In the genomic region with DNA sequence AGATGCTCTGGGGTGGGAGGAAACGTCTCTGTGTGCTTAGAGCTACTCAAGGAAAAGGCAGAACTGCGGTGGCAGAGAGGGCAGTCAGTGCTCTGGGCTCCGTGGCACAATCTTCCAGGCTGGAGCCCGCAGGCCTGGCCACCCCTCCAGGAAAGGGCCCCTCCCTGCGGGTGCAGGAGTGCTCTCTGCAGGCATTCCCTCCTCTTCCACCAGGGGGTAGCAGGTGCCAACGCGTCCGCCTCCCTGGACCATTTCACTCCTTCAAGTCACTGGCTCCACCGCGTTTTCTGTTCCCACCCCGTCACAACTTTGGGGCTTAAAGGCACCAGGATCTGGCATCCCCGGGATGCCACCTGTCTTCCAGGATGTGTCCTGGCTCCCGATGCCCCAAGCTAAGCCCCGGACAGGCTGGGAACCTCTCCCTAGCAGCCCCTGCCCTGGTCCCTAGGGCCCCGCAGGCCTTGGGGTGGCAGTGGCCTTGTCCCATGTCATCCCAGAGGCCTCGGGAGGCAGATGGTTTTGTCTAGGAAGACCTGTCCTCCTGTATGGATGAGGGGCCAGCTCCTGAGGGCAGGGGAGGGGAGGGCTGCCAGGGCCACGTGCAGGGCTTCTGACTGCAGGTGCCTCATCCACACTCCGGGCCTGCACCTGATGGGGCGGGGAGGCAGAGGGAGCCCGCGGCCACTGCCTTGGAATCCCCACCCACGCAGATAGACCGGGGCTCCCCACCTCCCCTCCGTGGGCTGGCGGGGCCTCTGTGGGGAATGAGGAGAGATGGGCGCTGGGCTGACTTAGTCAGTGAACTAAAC, we compare ENCODE assay signal across 8 cellular contexts. TPM values are rescaled to one million over a fixed set of nuclear protein-coding genes. Genes with fewer than 3 reads are reported as not detected.
DNase-seq lines count a peak whose midpoint lies in the region; ATAC-seq and TF ChIP-seq lines count a peak whose summit lies in the region.

No MANE protein-coding gene starts in this region.

- H3K4me3 ChIP-seq in Karpas-422 (ENCODE audit: low read length) (no peak overlapping the region), mammary epithelial cell (replicated peaks in 1 of 3; ENCODE audit: insufficient read depth in 1 of 3, low read depth in 2 of 3, low read length in 3 of 3) (no peak overlapping the region), neural progenitor cell (no peak overlapping the region), aorta (ENCODE audit: low read length in 2 of 2) (no peak overlapping the region)

- 45% methylated on average over 17 of the region's 26 CpGs for WGBS in mammary epithelial cell (ENCODE audit: low coverage, missing lambda C conversion rate)
- WGBS in aorta, 2 donors = 80 to 86% methylated on average over 26 of the region's 26 CpGs

- H3K27me3 Mint-ChIP-seq in neural progenitor cell (ENCODE audit: insufficient read depth, low read depth) = peaks cover 13% of the 10 kb centered on the region

- H3K4me3 Mint-ChIP-seq in neural progenitor cell = no peak overlapping the region

- no peak overlapping the region for H2AFZ ChIP-seq in Karpas-422 (ENCODE audit: low read length)
- no peak overlapping the region for H2AFZ ChIP-seq in mammary epithelial cell (ENCODE audit: low read depth, low read length)
- no peak overlapping the region for H2AFZ ChIP-seq in neural progenitor cell (replicated peaks)

- H3K36me3 ChIP-seq in Karpas-422 (ENCODE audit: insufficient read depth, low read length) = no peaks in the 10 kb centered on the region
- H3K36me3 ChIP-seq in mammary epithelial cell (ENCODE audit: insufficient read depth, low read length) = no peaks in the 10 kb centered on the region
- no peaks in the 10 kb centered on the region for H3K36me3 ChIP-seq in neural progenitor cell
- no peaks in the 10 kb centered on the region for H3K36me3 ChIP-seq in aorta (ENCODE audit: control insufficient read depth in 1 of 2, insufficient read depth in 2 of 2, low read length in 1 of 2)

- no peaks in the 10 kb centered on the region for H3F3A ChIP-seq in neural progenitor cell (ENCODE audit: low read depth)

- H3K27ac Mint-ChIP-seq in neural progenitor cell = no peak overlapping the region

- intact Hi-C loops in mammary epithelial cell (cut with micrococcal nuclease) = loop anchor here (1.0 kb wide), 3 partner anchors 22 to 406 kb away; a partner anchor contains a TSS
- intact Hi-C loops in aorta (cut with DNase I) = no loop called here

- H3K9me2 ChIP-seq in Karpas-422 (replicated peaks; ENCODE audit: insufficient read depth, low read length) = no peaks in the 10 kb centered on the region

- CTCF ChIA-PET in mammary epithelial cell (lab: Charles Lee; ENCODE audit: low non-redundant PET) = no interaction called here

- H3K9ac ChIP-seq in Karpas-422 (ENCODE audit: low read length) (no peak overlapping the region), mammary epithelial cell (ENCODE audit: insufficient read depth, low read length) (no peak overlapping the region), neural progenitor cell (no peak overlapping the region)

- TF ChIP-seq CTCF in mammary epithelial cell (conservative IDR thresholded peaks at IDR 0.05 in 1 of 2, IDR thresholded peaks at IDR 0.05 in 1 of 2; ENCODE audit: extremely low read depth in 1 of 2, insufficient read depth in 1 of 2, low read depth in 1 of 2, low read length in 2 of 2) (peak; percentile 76 to 91), neural progenitor cell (IDR thresholded peaks at IDR 0.05) (peak; percentile 45)

- ATAC-seq in aorta (ENCODE audit: low FRiP score) (no peak), GM19328 (IDR thresholded peaks at IDR 0.05; ENCODE audit: unreplicated experiment) (no peak)

- in situ Hi-C loops in mammary epithelial cell (cut with MboI; ENCODE audit: low sequenced_read_pairs in 2 of 2) = no loop called here

- H3K9me3 ChIP-seq in Karpas-422 (ENCODE audit: low read length) (no peaks in the 10 kb centered on the region), mammary epithelial cell (replicated peaks; ENCODE audit: insufficient read depth, low read length) (no peaks in the 10 kb centered on the region), neural progenitor cell (ENCODE audit: low read depth) (no peaks in the 10 kb centered on the region), aorta (ENCODE audit: control insufficient read depth, low read length) (no peaks in the 10 kb centered on the region)

- DNase-seq in ELF-1 (ENCODE audit: low read depth, low spot score) (peak; percentile 60), Karpas-422 (peak; percentile 68), mammary epithelial cell (peak; percentile 64), neural progenitor cell (ENCODE audit: low spot score) (peak; percentile 52), NOMO-1 treated with dmso at 0.1 percent for 144 hours (lab: John Stamatoyannopoulos, UW; ENCODE audit: unreplicated experiment) (no peak), aorta (no peak), putamen (ENCODE audit: low spot score) (no peak)

- H3K27me3 ChIP-seq in Karpas-422 (ENCODE audit: low read length) = no peaks in the 10 kb centered on the region
- H3K27me3 ChIP-seq in mammary epithelial cell (ENCODE audit: insufficient read depth, low read length) = no peaks in the 10 kb centered on the region
- no peaks in the 10 kb centered on the region for H3K27me3 ChIP-seq in neural progenitor cell
- H3K27me3 ChIP-seq in aorta (ENCODE audit: control insufficient read depth in 1 of 2, insufficient read depth in 2 of 2, low read length in 1 of 2) = no peaks in the 10 kb centered on the region

- H4K20me1 ChIP-seq in Karpas-422 (ENCODE audit: insufficient read depth, low read depth, low read length) (no peaks in the 10 kb centered on the region), mammary epithelial cell (ENCODE audit: insufficient read depth, low read length) (no peaks in the 10 kb centered on the region), neural progenitor cell (ENCODE audit: low read depth) (no peaks in the 10 kb centered on the region)

- H3K36me3 Mint-ChIP-seq in neural progenitor cell = no peaks in the 10 kb centered on the region

- BruUV-seq in mammary epithelial cell (replicated peaks; lab: Mats Ljungman, UMichigan) = no TSS peak

- peaks cover 5% of the 10 kb centered on the region for H3K4me1 Mint-ChIP-seq in neural progenitor cell

- H3K79me2 ChIP-seq in Karpas-422 (ENCODE audit: low read length) (no peaks in the 10 kb centered on the region), mammary epithelial cell (ENCODE audit: insufficient read depth, low read length) (no peaks in the 10 kb centered on the region), neural progenitor cell (ENCODE audit: low read depth) (no peaks in the 10 kb centered on the region)

- H3K9me3 Mint-ChIP-seq in neural progenitor cell = no peaks in the 10 kb centered on the region

- no peak overlapping the region for H3K4me2 ChIP-seq in Karpas-422 (ENCODE audit: low read depth, low read length, poor library complexity, severe bottlenecking)
- H3K4me2 ChIP-seq in mammary epithelial cell (ENCODE audit: insufficient read depth, low read depth, low read length) = no peak overlapping the region
- H3K4me2 ChIP-seq in neural progenitor cell = no peak overlapping the region

- H3K27ac ChIP-seq in Karpas-422 (ENCODE audit: low read length) (no peak overlapping the region), mammary epithelial cell (ENCODE audit: insufficient read depth, low read depth, low read length) (no peak overlapping the region), neural progenitor cell (no peak overlapping the region), aorta (ENCODE audit: low read depth in 1 of 2, low read length in 2 of 2) (no peak overlapping the region)

- no peaks in the 10 kb centered on the region for H3K4me1 ChIP-seq in Karpas-422 (ENCODE audit: low read length)
- H3K4me1 ChIP-seq in mammary epithelial cell (ENCODE audit: insufficient read depth, low read length) = no peaks in the 10 kb centered on the region
- no peaks in the 10 kb centered on the region for H3K4me1 ChIP-seq in neural progenitor cell
- H3K4me1 ChIP-seq in aorta (ENCODE audit: control insufficient read depth in 1 of 2, insufficient read depth in 2 of 2, low read length in 2 of 2) = no peaks in the 10 kb centered on the region

- dilution Hi-C loops in mammary epithelial cell (cut with HindIII; ENCODE audit: low sequenced_read_pairs) = no loop called here

RNA-seq across cellular contexts. Expression of a gene that starts 26.4 kb away (rescaled TPM):
- total RNA-seq in Karpas-422 (2014; rRNA removed; shearing (Covaris generic); ENCODE audit: low replicate concordance) = 0.18 TPM in 1 of 2 replicates, not detected in the other
- total RNA-seq in mammary epithelial cell (10 to 100 TPM in 1 of 2 donors, 1 to 10 TPM in 1; 4.8 to 14.8 TPM), neural progenitor cell (ENCODE audit: low replicate concordance) (0.64 and 1.1 TPM in 2 replicates), aorta (10 to 100 TPM in 1 of 2 donors, 1 to 10 TPM in 1; 7.7 to 10.7 TPM)
- polyA plus RNA-seq in mammary epithelial cell (5.4 TPM), aorta (1 to 10 TPM; 2.9 to 7.6 TPM)
- 3.7 TPM for polyA minus RNA-seq in mammary epithelial cell

RNA-seq across cellular contexts. Expression of a gene that starts 49.3 kb away (rescaled TPM):
- total RNA-seq in Karpas-422 (2014; rRNA removed; shearing (Covaris generic); ENCODE audit: low replicate concordance) = 0.07 and 0.72 TPM in 2 replicates
- total RNA-seq in mammary epithelial cell = 10 to 100 TPM; 27.3 to 73.5 TPM
- polyA plus RNA-seq in mammary epithelial cell = 48.8 TPM
- 88.2 TPM for polyA minus RNA-seq in mammary epithelial cell
- total RNA-seq in neural progenitor cell (ENCODE audit: low replicate concordance) = 0.95 and 2.4 TPM in 2 replicates
- 1 to 10 TPM; 1.4 to 2.8 TPM for total RNA-seq in aorta
- 1 to 10 TPM in 1 of 2 donors, not detected in 1; 1.4 TPM for polyA plus RNA-seq in aorta

Comparison
In these comparisons a context has a peak if more than half of its experiments do, and no peak if none do; other contexts are left out.
1. DNase-seq: peak in ELF-1 (single experiment), Karpas-422 (single experiment), mammary epithelial cell (single experiment) and neural progenitor cell (single experiment); none in NOMO-1 treated with dmso at 0.1 percent for 144 hours (single experiment), aorta (0 of 2) and putamen (single experiment).